In the genomic region with DNA sequence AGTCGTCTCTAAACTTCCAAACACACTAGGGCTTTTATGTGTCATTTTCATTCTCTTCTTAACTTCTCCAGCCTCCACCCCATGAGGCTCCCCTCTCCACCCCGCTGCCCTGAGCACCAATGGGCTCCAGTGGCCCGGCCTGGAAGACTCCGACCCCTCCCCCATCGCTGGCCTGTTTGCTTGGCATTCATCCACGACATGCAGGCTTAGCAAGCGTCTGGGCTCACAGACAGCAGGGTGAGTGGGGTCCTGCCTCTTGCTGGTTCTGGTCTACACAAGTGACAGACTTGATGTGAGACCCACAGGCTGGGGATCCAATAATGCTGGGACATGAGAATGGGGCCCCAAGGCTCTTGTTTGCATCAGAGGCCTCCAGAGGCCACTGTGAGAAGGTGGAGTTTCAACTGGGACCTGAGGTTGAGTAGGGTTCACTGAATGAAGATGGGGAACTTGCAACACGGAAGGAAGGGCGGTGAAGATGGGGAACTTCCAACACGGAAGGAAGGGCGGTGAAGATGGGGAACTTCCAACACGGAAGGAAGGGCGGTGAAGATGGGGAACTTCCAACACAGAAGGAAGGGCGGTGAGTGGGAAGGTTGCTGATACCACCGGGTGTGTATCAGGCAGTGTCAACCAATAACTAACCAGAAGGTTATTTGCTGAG, we compare ENCODE assay signal across 26 cellular contexts. TPM values are rescaled to one million over a fixed set of nuclear protein-coding genes. Genes with fewer than 3 reads are reported as not detected.
"Had no signal": no experiment of that assay in that cellular context is flagged by ENCODE, and none has a peak within 500 bp of the region (broad histone marks: within the 10 kb centered on the region; RNA-seq: fewer than 3 reads in every experiment).

No MANE protein-coding gene starts in this region.

- H3K27ac Mint-ChIP-seq: activated CD8-positive, alpha-beta T cell treated with anti-CD3 and anti-CD28 coated beads, Interleukin-2, amount 10 ng/mL, durations not matched to agents 7 days and 5 days; activated naive CD4-positive, alpha-beta T cell treated with anti-CD3 and anti-CD28 coated beads, Interleukin-2, amount 50 U/mL, for 24 hours; activated T-cell treated with anti-CD3 and anti-CD28 coated beads, Interleukin-2, amount 50 U/mL, for 24 hours; natural killer cell treated with Interleukin-12 subunit alpha and Interleukin-12 subunit beta and Interleukin-15 and Interleukin-18, amount 100 ng/mL, for 72 hours; T-helper 2 cell treated with Interferon-gamma antibody and Interleukin-4, amounts not matched to agents 5 μg/mL and 100 μg/mL, for 36 hours; WTC11 had no signal

- H3K4me3 Mint-ChIP-seq: activated CD8-positive, alpha-beta T cell treated with anti-CD3 and anti-CD28 coated beads, Interleukin-2, amount 10 ng/mL, durations not matched to agents 7 days and 5 days; activated naive CD4-positive, alpha-beta T cell treated with anti-CD3 and anti-CD28 coated beads, Interleukin-2, amount 50 U/mL, for 24 hours; activated T-cell treated with anti-CD3 and anti-CD28 coated beads, Interleukin-2, amount 50 U/mL, for 24 hours; natural killer cell treated with Interleukin-12 subunit alpha and Interleukin-12 subunit beta and Interleukin-15 and Interleukin-18, amount 100 ng/mL, for 72 hours; stimulated activated naive CD8-positive, alpha-beta T cell treated with anti-CD3 and anti-CD28 coated beads, Interleukin-15, Interleukin-2, amounts not matched to agents 100 ng/mL and 50 ng/mL, for 24 hours; T-helper 2 cell treated with Interferon-gamma antibody and Interleukin-4, amounts not matched to agents 5 μg/mL and 100 μg/mL, for 36 hours; WTC11 had no signal

- H3K4me1 ChIP-seq: breast epithelium, right atrium auricular region, transverse colon, vagina had no signal

- H3K9me3 Mint-ChIP-seq: activated naive CD4-positive, alpha-beta T cell treated with anti-CD3 and anti-CD28 coated beads, Interleukin-2, amount 50 U/mL, for 24 hours had no signal

- H3K9me3 ChIP-seq: breast epithelium, right atrium auricular region, transverse colon, vagina had no signal

- ATAC-seq: activated CD8-positive, alpha-beta T cell treated with anti-CD3 and anti-CD28 coated beads, Interleukin-2, amount 10 ng/mL, durations not matched to agents 7 days and 5 days; left ventricle myocardium superior; natural killer cell treated with Interleukin-12 subunit alpha and Interleukin-12 subunit beta and Interleukin-15 and Interleukin-18, amount 100 ng/mL, for 72 hours; WTC11 had no signal

- H3K27me3 ChIP-seq: breast epithelium, right atrium auricular region, transverse colon, vagina had no signal

- H3K27ac ChIP-seq: breast epithelium, right atrium auricular region, skin epidermis, transverse colon, vagina had no signal

- FAIRE-seq: astrocyte, endometrium had no signal

- H3K36me3 ChIP-seq: breast epithelium, right atrium auricular region, transverse colon, vagina had no signal

- DNase-seq: activated CD4-positive, alpha-beta T cell treated with anti-CD3 and anti-CD28 coated beads for 4 hours; activated CD8-positive, alpha-beta T cell treated with anti-CD3 and anti-CD28 coated beads, Interleukin-2, amount 10 ng/mL, durations not matched to agents 7 days and 5 days; activated T-cell treated with anti-CD3 and anti-CD28 coated beads, Interleukin-2, amount 50 U/mL, for 24 hours; cerebellar nuclear complex; cortex of kidney; erythroblast; foreskin melanocyte; left ventricle myocardium superior; mesenchymal stem cell; nucleus accumbens; stimulated activated CD4-positive, alpha-beta T cell treated with anti-CD3 and anti-CD28 coated beads, Interleukin-15, amount 100 ng/mL, for 24 hours; stimulated activated CD4-positive, alpha-beta T cell treated with anti-CD3 and anti-CD28 coated beads, Interleukin-2, amount 100 ng/mL, for 48 hours; transverse colon had no signal

- H3K4me1 Mint-ChIP-seq: activated naive CD4-positive, alpha-beta T cell treated with anti-CD3 and anti-CD28 coated beads, Interleukin-2, amount 50 U/mL, for 24 hours; WTC11 had no signal

- H3K4me3 ChIP-seq: breast epithelium, right atrium auricular region, skin epidermis, transverse colon, vagina had no signal

- H3K36me3 Mint-ChIP-seq: activated naive CD4-positive, alpha-beta T cell treated with anti-CD3 and anti-CD28 coated beads, Interleukin-2, amount 50 U/mL, for 24 hours; natural killer cell treated with Interleukin-12 subunit alpha and Interleukin-12 subunit beta and Interleukin-15 and Interleukin-18, amount 100 ng/mL, for 72 hours had no signal

RNA-seq across cellular contexts. Expression of gene UTF1, which starts 56.0 kb away (rescaled TPM):
- total RNA-seq: activated CD8-positive, alpha-beta T cell treated with anti-CD3 and anti-CD28 coated beads, Interleukin-2, amount 10 ng/mL, durations not matched to agents 7 days and 5 days; breast epithelium; kidney epithelial cell; left ventricle myocardium superior; natural killer cell treated with Interleukin-12 subunit alpha and Interleukin-12 subunit beta and Interleukin-15 and Interleukin-18, amount 100 ng/mL, for 72 hours; right atrium auricular region; transverse colon; vagina had no signal
- polyA plus RNA-seq: adipose tissue had no signal
